In genomic region chr19:40393894-40394815, GRCh38 we compare ENCODE assay signal across 1 cellular context.
TF ChIP-seq lines count a peak whose summit lies in the region.

No MANE protein-coding gene starts in this region.

TF ChIP-seq in K562, 482 proteins besides CTCF, POLR2A, EP300 and RAD21:
- TF ChIP-seq STAT6 (CRISPR knock-in tag; IDR thresholded peaks at IDR 0.05) = no peak
- TF ChIP-seq HMGN3 (IDR thresholded peaks at IDR 0.05; ENCODE audit: borderline replicate concordance, extremely low read depth, insufficient read length, low read depth, low read length) = peak; percentile 6
